Comparison of ENCODE assay signal across 8 cellular contexts in the genomic region with DNA sequence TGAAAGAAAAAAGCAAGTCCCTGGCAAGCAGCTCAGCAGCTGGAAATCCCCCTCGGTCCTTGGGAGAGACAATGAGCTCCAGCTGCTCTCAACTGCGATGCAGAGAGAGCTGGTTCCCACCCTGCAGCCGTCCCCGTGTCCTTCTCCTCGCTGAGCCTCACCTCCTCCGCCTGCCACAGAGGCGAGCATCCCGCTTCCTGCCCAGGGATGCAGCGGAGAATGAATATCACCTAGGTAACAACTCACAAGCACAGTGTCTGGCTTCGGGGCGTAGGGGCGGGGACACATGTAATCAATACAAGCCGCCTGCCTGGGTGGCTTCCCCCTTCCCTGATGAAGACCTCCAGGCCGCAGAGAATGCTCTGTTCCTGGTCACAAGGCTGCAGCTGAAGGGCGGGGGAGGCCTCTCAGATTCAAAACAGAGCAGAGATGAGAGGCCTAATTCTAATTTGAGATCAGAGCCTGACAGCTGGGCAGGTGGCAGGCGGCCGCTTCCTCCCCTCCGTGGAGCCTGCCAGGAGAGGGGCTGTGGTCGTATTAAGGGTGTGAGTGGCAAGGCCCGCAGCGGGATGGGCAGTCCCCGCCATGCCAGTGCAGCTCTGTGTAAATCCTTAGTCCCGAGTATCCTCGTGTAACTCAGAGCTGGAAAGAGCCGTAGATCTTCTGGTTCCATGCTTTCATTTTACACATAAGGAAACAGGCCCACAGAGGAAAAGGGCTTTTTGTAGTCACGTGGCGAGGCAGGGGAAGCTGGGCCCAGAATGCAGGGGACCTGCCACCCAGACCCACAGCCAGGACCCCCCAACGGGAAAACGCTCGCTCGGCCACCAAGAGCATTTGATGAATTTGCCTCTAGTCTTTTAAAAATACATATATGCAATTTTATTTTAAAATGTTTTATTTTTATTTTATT. TPM values are rescaled to one million over a fixed set of nuclear protein-coding genes. Genes with fewer than 3 reads are reported as not detected.
DNase-seq lines count a peak whose midpoint lies in the region; ATAC-seq, FAIRE-seq and TF ChIP-seq lines count a peak whose summit lies in the region.

No MANE protein-coding gene starts in this region.

- H3K9me3 Mint-ChIP-seq in brain (no peaks in the 10 kb centered on the region), nephron (no peaks in the 10 kb centered on the region)

- TF ChIP-seq CTCF in brain (conservative IDR thresholded peaks at IDR 0.05) (no peak), nephron (IDR thresholded peaks at IDR 0.05; ENCODE audit: unreplicated experiment in 3 of 3) (no peak)

- no peak for TF ChIP-seq POLR2A in GM12891 (IDR thresholded peaks at IDR 0.05; ENCODE audit: low read depth, low read length)

- H3K4me3 Mint-ChIP-seq in brain = peak overlapping the region; percentile 33 to 72 (median 67)
- H3K4me3 Mint-ChIP-seq in nephron = peak overlapping the region in 2 of 3 experiments; percentile 7 to 36

- peak overlapping the region; percentile 90 to 99 (median 95) for H3K27ac Mint-ChIP-seq in brain
- peak overlapping the region; percentile 38 to 81 (median 73) for H3K27ac Mint-ChIP-seq in nephron

- peak; percentile 52 for ATAC-seq in GM21737 (IDR thresholded peaks at IDR 0.05; ENCODE audit: unreplicated experiment)
- ATAC-seq in HG02642 (IDR thresholded peaks at IDR 0.05; ENCODE audit: poor library complexity, unreplicated experiment) = no peak

- H3K27me3 Mint-ChIP-seq in brain (no peaks in the 10 kb centered on the region), nephron (ENCODE audit: low read depth) (peaks cover 5% of the 10 kb centered on the region)

- H3K36me3 Mint-ChIP-seq in brain (no peaks in the 10 kb centered on the region), nephron (ENCODE audit: low read depth) (no peaks in the 10 kb centered on the region)

- peak; percentile 43 for FAIRE-seq in GM12891 (lab: Jason Lieb, UNC)

- H3K4me1 Mint-ChIP-seq in brain = peaks cover 29% of the 10 kb centered on the region
- peaks cover 15% of the 10 kb centered on the region for H3K4me1 Mint-ChIP-seq in nephron

- DNase-seq in GM12891 (ENCODE audit: insufficient read length, low spot score) (no peak), NCI-H1694 treated with DMSO at 0.1 percent for 48 hours (lab: John Stamatoyannopoulos, UW) (peak; percentile 54), activated gamma-delta T cell treated with Interleukin-2 at 50 U/mL for 16 hours (no peak), RPMI8226 (no peak)

TF ChIP-seq in GM12891, 5 proteins besides CTCF, POLR2A, EP300 and RAD21:
- TF ChIP-seq POLR2AphosphoS5 (IDR thresholded peaks at IDR 0.05; ENCODE audit: low read depth, low read length) = peak; percentile 46; the same call in 1 of the 2 replicates
- peak; percentile 36; the same call in 1 of the 2 replicates for TF ChIP-seq SPI1 (IDR thresholded peaks at IDR 0.05; ENCODE audit: low read depth, low read length)
- TF ChIP-seq TAF1 (IDR thresholded peaks at IDR 0.05; ENCODE audit: low read depth, low read length) = no peak

RNA-seq across cellular contexts. Expression of gene ZDHHC19, which starts 24.3 kb away (rescaled TPM):
- not detected for polyA plus RNA-seq in GM12891 (2012; ENCODE audit: low read depth, missing spikeins)
- 0.49 TPM for polyA plus RNA-seq in brain (ENCODE audit: insufficient read depth, low read depth, low replicate concordance)

RNA-seq across cellular contexts. Expression of gene SLC51A, which starts 29.4 kb away (rescaled TPM):
- 3.4 TPM for polyA plus RNA-seq in GM12891 (2012; ENCODE audit: low read depth, missing spikeins)
- polyA plus RNA-seq in brain (ENCODE audit: insufficient read depth, low read depth, low replicate concordance) = not detected
